In the genomic region with DNA sequence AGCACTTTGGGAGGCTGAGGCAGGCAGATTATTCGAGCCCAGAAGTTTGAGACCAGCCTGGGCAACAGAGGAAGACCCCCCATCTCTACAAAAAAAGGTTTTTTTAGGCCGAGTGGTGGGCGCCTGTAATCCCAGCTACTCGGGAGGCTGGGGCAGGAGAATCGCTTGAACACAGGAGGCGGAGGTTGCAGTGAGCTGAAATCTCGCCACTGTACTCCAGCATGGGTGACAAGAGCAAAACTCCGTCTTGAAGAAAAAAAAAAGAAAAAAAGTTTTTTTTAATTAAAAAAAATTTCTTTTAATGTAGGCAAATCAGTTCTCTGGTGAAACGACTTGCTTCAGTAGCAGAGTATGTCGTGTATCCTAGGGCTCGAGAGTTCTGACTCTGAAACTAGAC, we compare ENCODE assay signal across 1 cellular context.
TF ChIP-seq lines count a peak whose summit lies in the region.

No MANE protein-coding gene starts in this region.

TF ChIP-seq in GM23338, 12 proteins besides CTCF, POLR2A, EP300 and RAD21 (continued from another document):
- TF ChIP-seq, protein P1, sequence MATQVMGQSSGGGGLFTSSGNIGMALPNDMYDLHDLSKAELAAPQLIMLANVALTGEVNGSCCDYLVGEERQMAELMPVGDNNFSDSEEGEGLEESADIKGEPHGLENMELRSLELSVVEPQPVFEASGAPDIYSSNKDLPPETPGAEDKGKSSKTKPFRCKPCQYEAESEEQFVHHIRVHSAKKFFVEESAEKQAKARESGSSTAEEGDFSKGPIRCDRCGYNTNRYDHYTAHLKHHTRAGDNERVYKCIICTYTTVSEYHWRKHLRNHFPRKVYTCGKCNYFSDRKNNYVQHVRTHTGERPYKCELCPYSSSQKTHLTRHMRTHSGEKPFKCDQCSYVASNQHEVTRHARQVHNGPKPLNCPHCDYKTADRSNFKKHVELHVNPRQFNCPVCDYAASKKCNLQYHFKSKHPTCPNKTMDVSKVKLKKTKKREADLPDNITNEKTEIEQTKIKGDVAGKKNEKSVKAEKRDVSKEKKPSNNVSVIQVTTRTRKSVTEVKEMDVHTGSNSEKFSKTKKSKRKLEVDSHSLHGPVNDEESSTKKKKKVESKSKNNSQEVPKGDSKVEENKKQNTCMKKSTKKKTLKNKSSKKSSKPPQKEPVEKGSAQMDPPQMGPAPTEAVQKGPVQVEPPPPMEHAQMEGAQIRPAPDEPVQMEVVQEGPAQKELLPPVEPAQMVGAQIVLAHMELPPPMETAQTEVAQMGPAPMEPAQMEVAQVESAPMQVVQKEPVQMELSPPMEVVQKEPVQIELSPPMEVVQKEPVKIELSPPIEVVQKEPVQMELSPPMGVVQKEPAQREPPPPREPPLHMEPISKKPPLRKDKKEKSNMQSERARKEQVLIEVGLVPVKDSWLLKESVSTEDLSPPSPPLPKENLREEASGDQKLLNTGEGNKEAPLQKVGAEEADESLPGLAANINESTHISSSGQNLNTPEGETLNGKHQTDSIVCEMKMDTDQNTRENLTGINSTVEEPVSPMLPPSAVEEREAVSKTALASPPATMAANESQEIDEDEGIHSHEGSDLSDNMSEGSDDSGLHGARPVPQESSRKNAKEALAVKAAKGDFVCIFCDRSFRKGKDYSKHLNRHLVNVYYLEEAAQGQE (IDR thresholded peaks at IDR 0.05; ENCODE audit: unreplicated experiment) = no peak
- TF ChIP-seq ZNF331 (CRISPR knock-in tag; IDR thresholded peaks at IDR 0.05; ENCODE audit: low read depth) = no peak
- TF ChIP-seq EZH2 (IDR thresholded peaks at IDR 0.05; ENCODE audit: low read depth, unreplicated experiment) = no peak
- TF ChIP-seq JUNB (IDR thresholded peaks at IDR 0.05; ENCODE audit: unreplicated experiment) = no peak
- no peak for TF ChIP-seq CREB1 (CRISPR knock-in tag; IDR thresholded peaks at IDR 0.05; ENCODE audit: low read depth)
TF ChIP-seq in GM23338: peak in this region for 0.
